Comparison of ENCODE assay signal across 8 cellular contexts in genomic region chr3:52246264-52246620, GRCh38. TPM values are rescaled to one million over a fixed set of nuclear protein-coding genes. Genes with fewer than 3 reads are reported as not detected.
A peak's percentile ranks its signal among the peaks of the same experiment; 100 is the strongest.
DNase-seq lines count a peak whose midpoint lies in the region; ATAC-seq, FAIRE-seq and TF ChIP-seq lines count a peak whose summit lies in the region.

No MANE protein-coding gene starts in this region.

- H3K9ac ChIP-seq in kidney (ENCODE audit: low read length in 2 of 2): peak overlapping the region in 1 of 2 donors; percentile 55

- no peaks in the 10 kb centered on the region for H3K9me3 ChIP-seq in HEK293 (ENCODE audit: control insufficient read depth, insufficient read depth, low read depth, low read length)
- no peaks in the 10 kb centered on the region for H3K9me3 ChIP-seq in kidney (ENCODE audit: control insufficient read depth in 1 of 2, low read length in 2 of 2)

- H3K27me3 Mint-ChIP-seq in activated naive CD8-positive, alpha-beta T cell treated with anti-CD3 and anti-CD28 coated beads, Interleukin-2, amount 10 ng/mL, durations not matched to agents 7 days and 5 days: no peaks in the 10 kb centered on the region
- H3K27me3 Mint-ChIP-seq in stimulated activated naive CD8-positive, alpha-beta T cell treated with anti-CD3 and anti-CD28 coated beads, Interleukin-15, amount 100 ng/mL, for 72 hours: no peaks in the 10 kb centered on the region

- H3K36me3 ChIP-seq in HEK293 (ENCODE audit: control insufficient read depth in 2 of 2, insufficient read depth in 1 of 2, low read length in 2 of 2) (peaks cover 0 to 34% of the 10 kb centered on the region in 2 experiments; a peak in 2 of 3 replicates), kidney (ENCODE audit: control insufficient read depth in 1 of 2, insufficient read depth in 2 of 2, low read length in 2 of 2) (peaks cover 0 to under 1% of the 10 kb centered on the region in 2 donors)

- peak overlapping the region; percentile 21; the same call in 1 of the 2 replicates for H3K4me3 ChIP-seq in HEK293 (ENCODE audit: low read depth, low read length)
- peak overlapping the region; percentile 30 to 45 for H3K4me3 ChIP-seq in kidney (ENCODE audit: low read length in 2 of 2)

- FAIRE-seq in kidney (lab: Jason Lieb, UNC): no peak
- no peak for FAIRE-seq in frontal cortex (lab: Jason Lieb, UNC)

- no peaks in the 10 kb centered on the region for H3K9me3 Mint-ChIP-seq in activated naive CD8-positive, alpha-beta T cell treated with anti-CD3 and anti-CD28 coated beads, Interleukin-2, amount 10 ng/mL, durations not matched to agents 7 days and 5 days
- peaks cover 0 to 6% of the 10 kb centered on the region in 2 donors for H3K9me3 Mint-ChIP-seq in stimulated activated naive CD8-positive, alpha-beta T cell treated with anti-CD3 and anti-CD28 coated beads, Interleukin-15, amount 100 ng/mL, for 72 hours

- no peak overlapping the region; the same call in 1 of the 2 replicates for H3K27ac ChIP-seq in HEK293 (ENCODE audit: extremely low read depth, low read depth, low read length)
- peak overlapping the region; percentile 57 to 84 for H3K27ac ChIP-seq in kidney (ENCODE audit: low read depth in 2 of 2, low read length in 2 of 2)

- no peak for TF ChIP-seq CTCF in HEK293 (tag by site-specific recombination; IDR thresholded peaks at IDR 0.05)
- TF ChIP-seq CTCF in kidney (IDR thresholded peaks at IDR 0.05; ENCODE audit: borderline replicate concordance, extremely low read depth, insufficient read depth): no peak

- peak overlapping the region; percentile 91 for H3K4me3 Mint-ChIP-seq in activated naive CD8-positive, alpha-beta T cell treated with anti-CD3 and anti-CD28 coated beads, Interleukin-2, amount 10 ng/mL, durations not matched to agents 7 days and 5 days
- H3K4me3 Mint-ChIP-seq in stimulated activated naive CD8-positive, alpha-beta T cell treated with anti-CD3 and anti-CD28 coated beads, Interleukin-15, amount 100 ng/mL, for 72 hours: peak overlapping the region; percentile 82 to 96

- POLR2A ChIA-PET in HEK293 (lab: Yijun Ruan, JAX): interaction anchor here (0.6 to 1.0 kb wide), 2 partner anchors 9 to 13 kb away, joined by 3 read pairs; no protein-coding TSS in a partner anchor
- POLR2A ChIA-PET in activated naive CD8-positive, alpha-beta T cell treated with anti-CD3 and anti-CD28 coated beads, Interleukin-2, amount 10 ng/mL, durations not matched to agents 7 days and 5 days (lab: Charles Lee): interaction anchor here (1.1 to 30.7 kb wide), 6 partner anchors 8 to 574 kb away, joined by 3 to 1053 read pairs (median 19); partner anchors contain the start of genes GLYCTK and WDR82

- peak; percentile 8 for ATAC-seq in activated naive CD8-positive, alpha-beta T cell treated with anti-CD3 and anti-CD28 coated beads, Interleukin-2, amount 10 ng/mL, durations not matched to agents 7 days and 5 days (ENCODE audit: low read depth)
- ATAC-seq in stimulated activated naive CD8-positive, alpha-beta T cell treated with anti-CD3 and anti-CD28 coated beads, Interleukin-15, amount 100 ng/mL, for 72 hours: peak; percentile 29
- ATAC-seq in HG03439 (IDR thresholded peaks at IDR 0.05; ENCODE audit: unreplicated experiment): no peak
- ATAC-seq in GM21576 (IDR thresholded peaks at IDR 0.05; ENCODE audit: unreplicated experiment): no peak

- CTCF ChIA-PET in HEK293 (lab: Yijun Ruan, JAX): no interaction called here

- H3K4me1 ChIP-seq in HEK293 (ENCODE audit: control insufficient read depth, insufficient read depth, low read length) (no peaks in the 10 kb centered on the region; the same call in 1 of the 2 replicates), kidney (ENCODE audit: control insufficient read depth in 1 of 2, insufficient read depth in 1 of 2, low read depth in 1 of 2, low read length in 2 of 2) (peaks cover 0 to 8% of the 10 kb centered on the region in 2 donors)

- peak overlapping the region; percentile 94 for H3K27ac Mint-ChIP-seq in activated naive CD8-positive, alpha-beta T cell treated with anti-CD3 and anti-CD28 coated beads, Interleukin-2, amount 10 ng/mL, durations not matched to agents 7 days and 5 days
- peak overlapping the region; percentile 93 to 94 for H3K27ac Mint-ChIP-seq in stimulated activated naive CD8-positive, alpha-beta T cell treated with anti-CD3 and anti-CD28 coated beads, Interleukin-15, amount 100 ng/mL, for 72 hours

- H3K36me3 Mint-ChIP-seq in activated naive CD8-positive, alpha-beta T cell treated with anti-CD3 and anti-CD28 coated beads, Interleukin-2, amount 10 ng/mL, durations not matched to agents 7 days and 5 days: peaks cover 29% of the 10 kb centered on the region

- peaks cover 59% of the 10 kb centered on the region for H3K4me1 Mint-ChIP-seq in activated naive CD8-positive, alpha-beta T cell treated with anti-CD3 and anti-CD28 coated beads, Interleukin-2, amount 10 ng/mL, durations not matched to agents 7 days and 5 days
- H3K4me1 Mint-ChIP-seq in stimulated activated naive CD8-positive, alpha-beta T cell treated with anti-CD3 and anti-CD28 coated beads, Interleukin-15, amount 100 ng/mL, for 72 hours: peaks cover 88% of the 10 kb centered on the region

- no peak for DNase-seq in activated naive CD8-positive, alpha-beta T cell treated with anti-CD3 and anti-CD28 coated beads, Interleukin-2, amount 10 ng/mL, durations not matched to agents 7 days and 5 days
- DNase-seq in kidney (no peak), SIG-M5 (lab: John Stamatoyannopoulos, UW) (no peak), frontal cortex (ENCODE audit: low spot score in 2 of 2) (no peak)
- DNase-seq in stimulated activated naive CD8-positive, alpha-beta T cell treated with anti-CD3 and anti-CD28 coated beads, Interleukin-15, amount 100 ng/mL, for 72 hours: no peak

- intact Hi-C loops in kidney (cut with DNase I): no loop called here

TF ChIP-seq in HEK293, 187 proteins besides CTCF, POLR2A, EP300 and RAD21 (continues in another document):
- no peak for TF ChIP-seq ZIC2 (tag by site-specific recombination; IDR thresholded peaks at IDR 0.05)
- no peak for TF ChIP-seq BCL11B (tag by site-specific recombination; IDR thresholded peaks at IDR 0.05; ENCODE audit: low read depth)
- no peak for TF ChIP-seq SP2 (tag by site-specific recombination; IDR thresholded peaks at IDR 0.05)
- TF ChIP-seq ZNF571 (tag by site-specific recombination; IDR thresholded peaks at IDR 0.05): no peak
- TF ChIP-seq SCRT2 (tag by site-specific recombination; IDR thresholded peaks at IDR 0.05): 0 out of 2 replicates have a peak, but pooled peaks have one; percentile 6
- TF ChIP-seq BCL11A (tag by site-specific recombination; IDR thresholded peaks at IDR 0.05; ENCODE audit: low read depth): no peak

RNA-seq across cellular contexts. Expression of gene PPM1M, which starts 0.7 kb away (rescaled TPM):
- total RNA-seq in activated naive CD8-positive, alpha-beta T cell treated with anti-CD3 and anti-CD28 coated beads, Interleukin-2, amount 10 ng/mL, durations not matched to agents 7 days and 5 days: 100 to 1,000 TPM; 101 to 105 TPM
- total RNA-seq in kidney: 32.5 TPM
- polyA plus RNA-seq in kidney (ENCODE audit: insufficient read depth, low read depth, low replicate concordance): 23.2 TPM
- total RNA-seq in frontal cortex: 6.9 TPM

RNA-seq across cellular contexts. Expression of gene TWF2, which starts 7.3 kb away (rescaled TPM):
- 100 to 1,000 TPM; 118 to 122 TPM for total RNA-seq in activated naive CD8-positive, alpha-beta T cell treated with anti-CD3 and anti-CD28 coated beads, Interleukin-2, amount 10 ng/mL, durations not matched to agents 7 days and 5 days
- total RNA-seq in kidney (59.9 TPM), frontal cortex (24.5 TPM)
- 44.0 TPM for polyA plus RNA-seq in kidney (ENCODE audit: insufficient read depth, low read depth, low replicate concordance)

RNA-seq across cellular contexts. Expression of gene TLR9, which starts 20.8 kb away (rescaled TPM):
- total RNA-seq in activated naive CD8-positive, alpha-beta T cell treated with anti-CD3 and anti-CD28 coated beads, Interleukin-2, amount 10 ng/mL, durations not matched to agents 7 days and 5 days: 1 to 10 TPM; 1.6 to 2.0 TPM
- total RNA-seq in kidney (0.94 TPM), frontal cortex (not detected)
- not detected for polyA plus RNA-seq in kidney (ENCODE audit: insufficient read depth, low read depth, low replicate concordance)

RNA-seq across cellular contexts. Expression of gene WDR82, which starts 32.2 kb away (rescaled TPM):
- total RNA-seq in activated naive CD8-positive, alpha-beta T cell treated with anti-CD3 and anti-CD28 coated beads, Interleukin-2, amount 10 ng/mL, durations not matched to agents 7 days and 5 days: 100 to 1,000 TPM; 134 to 140 TPM
- total RNA-seq in kidney (75.8 TPM), frontal cortex (151 TPM)
- polyA plus RNA-seq in kidney (ENCODE audit: insufficient read depth, low read depth, low replicate concordance): 20.9 TPM

RNA-seq across cellular contexts. Expression of gene GLYCTK, which starts 41.4 kb away (rescaled TPM):
- total RNA-seq in activated naive CD8-positive, alpha-beta T cell treated with anti-CD3 and anti-CD28 coated beads, Interleukin-2, amount 10 ng/mL, durations not matched to agents 7 days and 5 days: 10 to 100 TPM; 26.2 to 31.2 TPM
- total RNA-seq in kidney (30.7 TPM), frontal cortex (2.0 TPM)
- polyA plus RNA-seq in kidney (ENCODE audit: insufficient read depth, low read depth, low replicate concordance): 50.2 TPM

Comparison
In these comparisons a context has a peak if more than half of its experiments do, and no peak if none do; other contexts are left out.
1. ATAC-seq: peak in activated naive CD8-positive, alpha-beta T cell treated with anti-CD3 and anti-CD28 coated beads, Interleukin-2, amount 10 ng/mL, durations not matched to agents 7 days and 5 days (single experiment) and stimulated activated naive CD8-positive, alpha-beta T cell treated with anti-CD3 and anti-CD28 coated beads, Interleukin-15, amount 100 ng/mL, for 72 hours (single experiment); none in HG03439 (single experiment) and GM21576 (single experiment).